In genomic region chr5:141382469-141383294, GRCh38 we compare ENCODE assay signal across 10 cellular contexts.
A peak's percentile ranks its signal among the peaks of the same experiment; 100 is the strongest.
DNase-seq lines count a peak whose midpoint lies in the region; ATAC-seq and TF ChIP-seq lines count a peak whose summit lies in the region.
"Had no signal": no experiment of that assay in that cellular context is flagged by ENCODE, and none has a peak within 500 bp of the region (broad histone marks: within the 10 kb centered on the region; RNA-seq: fewer than 3 reads in every experiment).

Gene PCDHGA7, plus strand, starts transcription at chr5:141382742. Its CDS starts 158 bp downstream, at chr5:141382900.

- peaks cover 30% of the 10 kb centered on the region for H3K9me3 Mint-ChIP-seq in T-helper 1 cell treated with Interleukin-12 subunit alpha and Interleukin-12 subunit beta and Interleukin-4 antibody, amounts not matched to agents 30 μg/mL and 1 μg/mL, for 36 hours
- H3K9me3 Mint-ChIP-seq in T-helper 2 cell treated with Interferon-gamma antibody and Interleukin-4, amounts not matched to agents 5 μg/mL and 100 μg/mL, for 36 hours = peaks cover 18% of the 10 kb centered on the region
- peaks cover 7 to 8% of the 10 kb centered on the region in 2 donors for H3K9me3 Mint-ChIP-seq in stimulated activated naive B cell treated with anti-CD40 and anti-IgM and Interleukin-4, amounts not matched to agents 10 μg/mL and 1 μg/mL and 100 μg/mL, for 72 hours

- peaks cover 31% of the 10 kb centered on the region for H3K27me3 Mint-ChIP-seq in T-helper 1 cell treated with Interleukin-12 subunit alpha and Interleukin-12 subunit beta and Interleukin-4 antibody, amounts not matched to agents 30 μg/mL and 1 μg/mL, for 36 hours (ENCODE audit: low read depth)
- H3K27me3 Mint-ChIP-seq in T-helper 2 cell treated with Interferon-gamma antibody and Interleukin-4, amounts not matched to agents 5 μg/mL and 100 μg/mL, for 36 hours (ENCODE audit: low read depth) = peaks cover 26% of the 10 kb centered on the region
- H3K27me3 Mint-ChIP-seq in stimulated activated naive B cell treated with anti-CD40 and anti-IgM and Interleukin-4, amounts not matched to agents 10 μg/mL and 1 μg/mL and 100 μg/mL, for 72 hours = peaks cover 57 to 69% of the 10 kb centered on the region in 2 donors

- no peaks in the 10 kb centered on the region for H3K36me3 Mint-ChIP-seq in T-helper 1 cell treated with Interleukin-12 subunit alpha and Interleukin-12 subunit beta and Interleukin-4 antibody, amounts not matched to agents 30 μg/mL and 1 μg/mL, for 36 hours (ENCODE audit: low read depth)
- H3K36me3 Mint-ChIP-seq in T-helper 2 cell treated with Interferon-gamma antibody and Interleukin-4, amounts not matched to agents 5 μg/mL and 100 μg/mL, for 36 hours (ENCODE audit: low read depth) = no peaks in the 10 kb centered on the region
- peaks cover 4 to 5% of the 10 kb centered on the region in 2 donors for H3K36me3 Mint-ChIP-seq in stimulated activated naive B cell treated with anti-CD40 and anti-IgM and Interleukin-4, amounts not matched to agents 10 μg/mL and 1 μg/mL and 100 μg/mL, for 72 hours

- DNase-seq in T-helper 1 cell (no peak), foreskin fibroblast (peak; percentile 46 to 77), dedifferentiated amniotic fluid mesenchymal stem cell (ENCODE audit: extremely low spot score) (no peak), GOT3 (lab: John Stamatoyannopoulos, UW) (no peak)
- no peak for DNase-seq in T-helper 2 cell treated with Interferon-gamma antibody and Interleukin-4, amounts not matched to agents 5 μg/mL and 100 μg/mL, for 36 hours (ENCODE audit: low spot score)
- DNase-seq in stimulated activated naive B cell treated with anti-CD40 and anti-IgM and Interleukin-4, amounts not matched to agents 10 μg/mL and 1 μg/mL and 100 μg/mL, for 72 hours = no peak
- DNase-seq in stimulated activated naive CD4-positive, alpha-beta T cell (lab: John Stamatoyannopoulos, UW) = no peak

- H3K27ac Mint-ChIP-seq in T-helper 1 cell treated with Interleukin-12 subunit alpha and Interleukin-12 subunit beta and Interleukin-4 antibody, amounts not matched to agents 30 μg/mL and 1 μg/mL, for 36 hours = no peak within 1 kb of the TSS
- H3K27ac Mint-ChIP-seq in T-helper 2 cell treated with Interferon-gamma antibody and Interleukin-4, amounts not matched to agents 5 μg/mL and 100 μg/mL, for 36 hours = no peak within 1 kb of the TSS
- peak within 1 kb of the TSS; percentile 14 for H3K27ac Mint-ChIP-seq in stimulated activated naive B cell treated with anti-CD40 and anti-IgM and Interleukin-4, amounts not matched to agents 10 μg/mL and 1 μg/mL and 100 μg/mL, for 72 hours

- ATAC-seq in stimulated activated naive B cell treated with anti-CD40 and anti-IgM and Interleukin-4, amounts not matched to agents 10 μg/mL and 1 μg/mL and 100 μg/mL, for 72 hours (replicated peaks) = no peak
- ATAC-seq: Panc1 had no signal

- TF ChIP-seq CTCF in foreskin fibroblast (IDR thresholded peaks at IDR 0.05; ENCODE audit: low read depth, low read length) = peak; percentile 54

- H3K4me3 ChIP-seq in foreskin fibroblast (ENCODE audit: low read depth in 1 of 2, low read length in 2 of 2) = peak within 1 kb of the TSS; percentile 58 to 60
- H3K4me3 ChIP-seq: BLaER1 had no signal

- no peaks in the 10 kb centered on the region for H3K4me1 Mint-ChIP-seq in T-helper 1 cell treated with Interleukin-12 subunit alpha and Interleukin-12 subunit beta and Interleukin-4 antibody, amounts not matched to agents 30 μg/mL and 1 μg/mL, for 36 hours (ENCODE audit: low read depth)
- no peaks in the 10 kb centered on the region for H3K4me1 Mint-ChIP-seq in T-helper 2 cell treated with Interferon-gamma antibody and Interleukin-4, amounts not matched to agents 5 μg/mL and 100 μg/mL, for 36 hours (ENCODE audit: low read depth)
- peaks cover 0 to 4% of the 10 kb centered on the region in 2 donors for H3K4me1 Mint-ChIP-seq in stimulated activated naive B cell treated with anti-CD40 and anti-IgM and Interleukin-4, amounts not matched to agents 10 μg/mL and 1 μg/mL and 100 μg/mL, for 72 hours

- peak within 1 kb of the TSS; percentile 78 for H3K4me3 Mint-ChIP-seq in T-helper 1 cell treated with Interleukin-12 subunit alpha and Interleukin-12 subunit beta and Interleukin-4 antibody, amounts not matched to agents 30 μg/mL and 1 μg/mL, for 36 hours
- H3K4me3 Mint-ChIP-seq in T-helper 2 cell treated with Interferon-gamma antibody and Interleukin-4, amounts not matched to agents 5 μg/mL and 100 μg/mL, for 36 hours = peak within 1 kb of the TSS; percentile 79
- H3K4me3 Mint-ChIP-seq in stimulated activated naive B cell treated with anti-CD40 and anti-IgM and Interleukin-4, amounts not matched to agents 10 μg/mL and 1 μg/mL and 100 μg/mL, for 72 hours = peak within 1 kb of the TSS; percentile 70 to 81

Comparison
In these comparisons a context has a peak if more than half of its experiments do, and no peak if none do; other contexts are left out.
1. DNase-seq: peak in foreskin fibroblast (2 of 2); none in T-helper 1 cell (0 of 5), T-helper 2 cell treated with Interferon-gamma antibody and Interleukin-4, amounts not matched to agents 5 μg/mL and 100 μg/mL, for 36 hours (single experiment), stimulated activated naive B cell treated with anti-CD40 and anti-IgM and Interleukin-4, amounts not matched to agents 10 μg/mL and 1 μg/mL and 100 μg/mL, for 72 hours (single experiment), stimulated activated naive CD4-positive, alpha-beta T cell (0 of 6), dedifferentiated amniotic fluid mesenchymal stem cell (single experiment) and GOT3 (single experiment).
2. Peak in every context shown above with its lines, with median percentiles within 50 percentile points of each other: H3K4me3 Mint-ChIP-seq.